8 cellular contexts compared by ENCODE assay signal in genomic region chr16:56866955-56867830, GRCh38. TPM values are rescaled to one million over a fixed set of nuclear protein-coding genes. Genes with fewer than 3 reads are reported as not detected.
DNase-seq lines count a peak whose midpoint lies in the region; ATAC-seq and TF ChIP-seq lines count a peak whose summit lies in the region.

No MANE protein-coding gene starts in this region.

- H3K4me1 ChIP-seq in lower lobe of right lung = peaks cover 19% of the 10 kb centered on the region

- no peaks in the 10 kb centered on the region for H3K9me3 ChIP-seq in lower lobe of right lung

- H3K4me1 Mint-ChIP-seq in stimulated activated naive CD8-positive, alpha-beta T cell treated with anti-CD3 and anti-CD28 coated beads, Interleukin-15, amount 100 ng/mL, for 72 hours = peaks cover 35% of the 10 kb centered on the region

- peak; percentile 72 for TF ChIP-seq CTCF in lower lobe of right lung (IDR thresholded peaks at IDR 0.05)

- peak in 1 of 2 donors; percentile 51 for ATAC-seq in lower lobe of right lung
- peak; percentile 22 for ATAC-seq in stimulated activated naive CD8-positive, alpha-beta T cell treated with anti-CD3 and anti-CD28 coated beads, Interleukin-15, amount 100 ng/mL, for 72 hours
- ATAC-seq in HG03571 (IDR thresholded peaks at IDR 0.05; ENCODE audit: unreplicated experiment) = no peak

- H3K4me3 Mint-ChIP-seq in stimulated activated naive CD8-positive, alpha-beta T cell treated with anti-CD3 and anti-CD28 coated beads, Interleukin-15, amount 100 ng/mL, for 72 hours = no peak overlapping the region

- intact Hi-C loops in lower lobe of right lung (cut with DNase I) = no loop called here

- H3K27me3 Mint-ChIP-seq in stimulated activated naive CD8-positive, alpha-beta T cell treated with anti-CD3 and anti-CD28 coated beads, Interleukin-15, amount 100 ng/mL, for 72 hours = no peaks in the 10 kb centered on the region

- no peak overlapping the region for H3K4me3 ChIP-seq in lower lobe of right lung

- no peaks in the 10 kb centered on the region for H3K36me3 ChIP-seq in lower lobe of right lung

- no peaks in the 10 kb centered on the region for H3K27me3 ChIP-seq in lower lobe of right lung (ENCODE audit: low read depth)

- H3K27ac ChIP-seq in lower lobe of right lung = no peak overlapping the region

- H3K9me3 Mint-ChIP-seq in stimulated activated naive CD8-positive, alpha-beta T cell treated with anti-CD3 and anti-CD28 coated beads, Interleukin-15, amount 100 ng/mL, for 72 hours = no peaks in the 10 kb centered on the region

- peak; percentile 8 to 38 for DNase-seq in NOMO-1 (lab: John Stamatoyannopoulos, UW; ENCODE audit: unreplicated experiment in 2 of 2)
- DNase-seq in NOMO-1 treated with dmso at 0.1 percent for 144 hours (lab: John Stamatoyannopoulos, UW; ENCODE audit: unreplicated experiment) = no peak
- peak; percentile 49 for DNase-seq in LoVo (ENCODE audit: low spot score)
- peak; percentile 19 for DNase-seq in T follicular helper cell (ENCODE audit: low read depth)
- DNase-seq in dedifferentiated amniotic fluid mesenchymal stem cell (ENCODE audit: extremely low spot score) = peak; percentile 74
- DNase-seq in lower lobe of right lung = no peak
- peak; percentile 39 to 55 for DNase-seq in stimulated activated naive CD8-positive, alpha-beta T cell treated with anti-CD3 and anti-CD28 coated beads, Interleukin-15, amount 100 ng/mL, for 72 hours

- peak overlapping the region in 1 of 2 donors; percentile 69 for H3K27ac Mint-ChIP-seq in stimulated activated naive CD8-positive, alpha-beta T cell treated with anti-CD3 and anti-CD28 coated beads, Interleukin-15, amount 100 ng/mL, for 72 hours

RNA-seq across cellular contexts. Expression of gene SLC12A3, which starts 2.2 kb away (rescaled TPM):
- total RNA-seq in lower lobe of right lung = not detected

Comparison
In these comparisons a context has a peak if more than half of its experiments do, and no peak if none do; other contexts are left out.
1. DNase-seq: peak in NOMO-1 (2 of 2), LoVo (single experiment), T follicular helper cell (single experiment), dedifferentiated amniotic fluid mesenchymal stem cell (single experiment) and stimulated activated naive CD8-positive, alpha-beta T cell treated with anti-CD3 and anti-CD28 coated beads, Interleukin-15, amount 100 ng/mL, for 72 hours (2 of 2); none in NOMO-1 treated with dmso at 0.1 percent for 144 hours (single experiment) and lower lobe of right lung (single experiment).